1 cellular context compared by ENCODE assay signal in genomic region chr4:37995299-37995821, GRCh38.
TF ChIP-seq lines count a peak whose summit lies in the region.

No MANE protein-coding gene starts in this region.

TF ChIP-seq in HepG2, 621 proteins besides CTCF, POLR2A, EP300 and RAD21:
- TF ChIP-seq ZNF44 (CRISPR knock-in tag; IDR thresholded peaks at IDR 0.05) (no peak), KLF12 (CRISPR knock-in tag; IDR thresholded peaks at IDR 0.05; ENCODE audit: borderline replicate concordance) (no peak), TSC22D2 (CRISPR knock-in tag; IDR thresholded peaks at IDR 0.05; ENCODE audit: borderline replicate concordance) (no peak), SMYD3 (CRISPR knock-in tag; IDR thresholded peaks at IDR 0.05) (no peak), ETV6 (CRISPR knock-in tag; conservative IDR thresholded peaks at IDR 0.05) (no peak), ZNF329 (CRISPR knock-in tag; IDR thresholded peaks at IDR 0.05; ENCODE audit: low read depth) (no peak), ZNF883 (CRISPR knock-in tag; IDR thresholded peaks at IDR 0.05; ENCODE audit: not compliant biosample characterization) (no peak), ZNF383 (CRISPR knock-in tag; IDR thresholded peaks at IDR 0.05; ENCODE audit: borderline replicate concordance) (no peak), ZFP41 (CRISPR knock-in tag; IDR thresholded peaks at IDR 0.05; ENCODE audit: borderline replicate concordance) (no peak), ZBTB1 (CRISPR knock-in tag; IDR thresholded peaks at IDR 0.05; ENCODE audit: borderline replicate concordance) (no peak)
- TF ChIP-seq, protein P1, sequence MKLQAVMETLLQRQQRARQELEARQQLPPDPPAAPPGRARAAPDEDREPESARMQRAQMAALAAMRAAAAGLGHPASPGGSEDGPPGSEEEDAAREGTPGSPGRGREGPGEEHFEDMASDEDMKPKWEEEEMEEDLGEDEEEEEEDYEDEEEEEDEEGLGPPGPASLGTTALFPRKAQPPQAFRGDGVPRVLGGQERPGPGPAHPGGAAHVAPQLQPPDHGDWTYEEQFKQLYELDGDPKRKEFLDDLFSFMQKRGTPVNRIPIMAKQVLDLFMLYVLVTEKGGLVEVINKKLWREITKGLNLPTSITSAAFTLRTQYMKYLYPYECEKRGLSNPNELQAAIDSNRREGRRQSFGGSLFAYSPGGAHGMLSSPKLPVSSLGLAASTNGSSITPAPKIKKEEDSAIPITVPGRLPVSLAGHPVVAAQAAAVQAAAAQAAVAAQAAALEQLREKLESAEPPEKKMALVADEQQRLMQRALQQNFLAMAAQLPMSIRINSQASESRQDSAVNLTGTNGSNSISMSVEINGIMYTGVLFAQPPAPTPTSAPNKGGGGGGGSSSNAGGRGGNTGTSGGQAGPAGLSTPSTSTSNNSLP (IDR thresholded peaks at IDR 0.05; ENCODE audit: low read depth, low read length), result no peak
